ENCODE assay signal across 1 cellular context in the genomic region with DNA sequence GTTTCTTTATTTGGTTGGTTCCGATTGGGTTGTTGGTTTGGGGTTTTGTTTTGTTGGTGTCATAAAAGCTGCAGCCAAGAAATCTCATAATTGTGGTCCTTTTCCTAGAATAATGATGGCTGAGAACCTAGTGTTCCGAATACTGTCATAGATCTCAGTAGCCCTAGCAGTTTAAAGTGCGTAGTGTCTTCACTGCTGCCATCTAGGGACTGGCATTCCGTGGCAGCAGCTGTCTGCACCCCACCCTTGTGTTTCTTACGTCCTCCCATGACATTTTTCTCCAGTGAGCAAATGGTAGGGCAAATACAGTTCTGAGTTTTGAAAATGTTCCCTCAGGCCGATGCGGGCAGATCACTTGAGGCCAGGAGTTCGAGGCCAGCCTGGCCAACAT.
A peak's percentile ranks its signal among the peaks of the same experiment; 100 is the strongest.
TF ChIP-seq lines count a peak whose summit lies in the region.
"Not testable (repeated sequence)": the region's sequence is repeated elsewhere in the genome, so short reads cannot be mapped to it uniquely, and the experiment has no call there.

No MANE protein-coding gene starts in this region.

TF ChIP-seq in HepG2, 621 proteins besides CTCF, POLR2A, EP300 and RAD21 (continued from another document):
- peak; percentile 56; the same call in 1 of the 2 replicates for TF ChIP-seq PATZ1 (CRISPR knock-in tag; IDR thresholded peaks at IDR 0.05)
- TF ChIP-seq FOSL2 (CRISPR knock-in tag; IDR thresholded peaks at IDR 0.05), result peak; percentile 47
- peak; percentile 35; the same call in 1 of the 2 replicates for TF ChIP-seq ZMYM3 (CRISPR knock-in tag; IDR thresholded peaks at IDR 0.05)
- peak; percentile 1; the same call in 1 of the 2 replicates for TF ChIP-seq ZBED4 (CRISPR knock-in tag; IDR thresholded peaks at IDR 0.05; ENCODE audit: borderline replicate concordance)
- 0 out of 2 replicates have a peak, but pooled peaks have one; percentile 16 for TF ChIP-seq SALL1 (CRISPR knock-in tag; IDR thresholded peaks at IDR 0.05)
- TF ChIP-seq ZMYM2 (CRISPR knock-in tag; IDR thresholded peaks at IDR 0.05), result peak; percentile 79; the same call in 1 of the 2 replicates
- peak; percentile 31 for TF ChIP-seq ATF7 (IDR thresholded peaks at IDR 0.05)
- TF ChIP-seq ATF7 (CRISPR knock-in tag; IDR thresholded peaks at IDR 0.05); LCORL (IDR thresholded peaks at IDR 0.05): not testable (repeated sequence)
- TF ChIP-seq ZFX (CRISPR knock-in tag; IDR thresholded peaks at IDR 0.05; ENCODE audit: low read depth), result peak; percentile 6; the same call in 1 of the 2 replicates
- TF ChIP-seq SMYD3 (CRISPR knock-in tag; IDR thresholded peaks at IDR 0.05), result peak; percentile 51; the same call in 1 of the 2 replicates
- TF ChIP-seq ERF (CRISPR knock-in tag; IDR thresholded peaks at IDR 0.05), result 0 out of 2 replicates have a peak, but pooled peaks have one; percentile 32
- peak; percentile 59; the same call in 1 of the 2 replicates for TF ChIP-seq ZNF414 (CRISPR knock-in tag; IDR thresholded peaks at IDR 0.05)
- peak; percentile 5 for TF ChIP-seq ASH2L (IDR thresholded peaks at IDR 0.05; ENCODE audit: insufficient read length, low read depth, low read length)
- 0 out of 2 replicates have a peak, but pooled peaks have one; percentile 10 for TF ChIP-seq ZNF792 (CRISPR knock-in tag; IDR thresholded peaks at IDR 0.05)
- 0 out of 2 replicates have a peak, but pooled peaks have one; percentile 32 for TF ChIP-seq CCDC6 (CRISPR knock-in tag; IDR thresholded peaks at IDR 0.05)
- TF ChIP-seq ADNP (CRISPR knock-in tag; IDR thresholded peaks at IDR 0.05), result peak; percentile 56; the same call in 1 of the 2 replicates
- TF ChIP-seq YEATS4 (CRISPR knock-in tag; IDR thresholded peaks at IDR 0.05; ENCODE audit: borderline replicate concordance), result 0 out of 2 replicates have a peak, but pooled peaks have one; percentile 36
- peak; percentile 43; the same call in 1 of the 2 replicates for TF ChIP-seq LCORL (CRISPR knock-in tag; IDR thresholded peaks at IDR 0.05)
- peak; percentile 30; the same call in 1 of the 2 replicates for TF ChIP-seq ZMYM4 (CRISPR knock-in tag; IDR thresholded peaks at IDR 0.05)
- peak; percentile 61 for TF ChIP-seq FOXK2 (IDR thresholded peaks at IDR 0.05)
- peak; percentile 70 for TF ChIP-seq HDAC2 (CRISPR knock-in tag; IDR thresholded peaks at IDR 0.05)
- peak; percentile 57; the same call in 1 of the 2 replicates for TF ChIP-seq GATAD1 (CRISPR knock-in tag; IDR thresholded peaks at IDR 0.05)
- TF ChIP-seq, protein P1, sequence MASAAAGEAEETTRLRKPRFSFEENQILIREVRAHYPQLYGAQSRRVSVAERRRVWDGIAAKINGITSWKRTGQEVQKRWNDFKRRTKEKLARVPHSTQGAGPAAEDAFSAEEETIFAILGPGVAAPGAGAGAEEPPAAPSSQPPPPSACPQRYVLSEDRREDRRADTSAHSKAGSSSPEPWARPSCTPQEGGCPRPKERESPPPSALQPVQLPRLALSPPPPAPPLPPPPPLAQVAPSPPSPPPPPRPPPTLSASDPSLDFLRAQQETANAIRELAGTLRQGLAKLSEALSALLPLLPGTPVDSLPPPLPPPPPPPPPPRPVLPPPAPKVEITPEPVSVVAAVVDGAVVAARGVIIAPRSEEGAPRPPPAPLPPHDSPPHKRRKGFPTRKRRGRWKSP (CRISPR knock-in tag; IDR thresholded peaks at IDR 0.05), result peak; percentile 10; the same call in 1 of the 2 replicates
- peak; percentile 46; the same call in 1 of the 2 replicates for TF ChIP-seq ARNT2 (CRISPR knock-in tag; IDR thresholded peaks at IDR 0.05; ENCODE audit: low read depth)
- TF ChIP-seq, protein P2, sequence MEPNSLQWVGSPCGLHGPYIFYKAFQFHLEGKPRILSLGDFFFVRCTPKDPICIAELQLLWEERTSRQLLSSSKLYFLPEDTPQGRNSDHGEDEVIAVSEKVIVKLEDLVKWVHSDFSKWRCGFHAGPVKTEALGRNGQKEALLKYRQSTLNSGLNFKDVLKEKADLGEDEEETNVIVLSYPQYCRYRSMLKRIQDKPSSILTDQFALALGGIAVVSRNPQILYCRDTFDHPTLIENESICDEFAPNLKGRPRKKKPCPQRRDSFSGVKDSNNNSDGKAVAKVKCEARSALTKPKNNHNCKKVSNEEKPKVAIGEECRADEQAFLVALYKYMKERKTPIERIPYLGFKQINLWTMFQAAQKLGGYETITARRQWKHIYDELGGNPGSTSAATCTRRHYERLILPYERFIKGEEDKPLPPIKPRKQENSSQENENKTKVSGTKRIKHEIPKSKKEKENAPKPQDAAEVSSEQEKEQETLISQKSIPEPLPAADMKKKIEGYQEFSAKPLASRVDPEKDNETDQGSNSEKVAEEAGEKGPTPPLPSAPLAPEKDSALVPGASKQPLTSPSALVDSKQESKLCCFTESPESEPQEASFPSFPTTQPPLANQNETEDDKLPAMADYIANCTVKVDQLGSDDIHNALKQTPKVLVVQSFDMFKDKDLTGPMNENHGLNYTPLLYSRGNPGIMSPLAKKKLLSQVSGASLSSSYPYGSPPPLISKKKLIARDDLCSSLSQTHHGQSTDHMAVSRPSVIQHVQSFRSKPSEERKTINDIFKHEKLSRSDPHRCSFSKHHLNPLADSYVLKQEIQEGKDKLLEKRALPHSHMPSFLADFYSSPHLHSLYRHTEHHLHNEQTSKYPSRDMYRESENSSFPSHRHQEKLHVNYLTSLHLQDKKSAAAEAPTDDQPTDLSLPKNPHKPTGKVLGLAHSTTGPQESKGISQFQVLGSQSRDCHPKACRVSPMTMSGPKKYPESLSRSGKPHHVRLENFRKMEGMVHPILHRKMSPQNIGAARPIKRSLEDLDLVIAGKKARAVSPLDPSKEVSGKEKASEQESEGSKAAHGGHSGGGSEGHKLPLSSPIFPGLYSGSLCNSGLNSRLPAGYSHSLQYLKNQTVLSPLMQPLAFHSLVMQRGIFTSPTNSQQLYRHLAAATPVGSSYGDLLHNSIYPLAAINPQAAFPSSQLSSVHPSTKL (CRISPR knock-in tag; IDR thresholded peaks at IDR 0.05), result peak; percentile 45; the same call in 1 of the 2 replicates
- 0 out of 2 replicates have a peak, but pooled peaks have one; percentile 20 for TF ChIP-seq ZNF614 (CRISPR knock-in tag; IDR thresholded peaks at IDR 0.05; ENCODE audit: borderline replicate concordance)
